Comparison of ENCODE assay signal across 16 cellular contexts in genomic region chr11:19722702-19723101, GRCh38. TPM values are rescaled to one million over a fixed set of nuclear protein-coding genes. Genes with fewer than 3 reads are reported as not detected.
DNase-seq lines count a peak whose midpoint lies in the region; ATAC-seq and TF ChIP-seq lines count a peak whose summit lies in the region.
"Had no signal": no experiment of that assay in that cellular context is flagged by ENCODE, and none has a peak within 500 bp of the region (broad histone marks: within the 10 kb centered on the region; RNA-seq: fewer than 3 reads in every experiment).

No MANE protein-coding gene starts in this region.

- TF ChIP-seq CTCF in glutamatergic neuron (IDR thresholded peaks at IDR 0.05; ENCODE audit: partially characterized antibody, unreplicated experiment): no peak
- no peak for TF ChIP-seq CTCF in tibial artery (IDR thresholded peaks at IDR 0.05)
- TF ChIP-seq CTCF in MM.1S (IDR thresholded peaks at IDR 0.05; ENCODE audit: low read length): no peak

- no peak overlapping the region for H2AFZ ChIP-seq in MM.1S (ENCODE audit: low read length)

- POLR2A ChIA-PET in T-cell (lab: Charles Lee): interaction anchor here in 1 of 2 donors (1.0 kb wide), 1 partner anchor 11 kb away, joined by 3 read pairs; the partner anchor contains the start of gene NAV2

- H3K27ac Mint-ChIP-seq in activated T-cell treated with anti-CD3 and anti-CD28 coated beads, Interleukin-2, amount 50 U/mL, for 72 hours: peak overlapping the region; percentile 24
- H3K27ac Mint-ChIP-seq in T-cell: peak overlapping the region; percentile 93 to 94
- H3K27ac Mint-ChIP-seq in glutamatergic neuron (ENCODE audit: unreplicated experiment): peak overlapping the region; percentile 18
- H3K27ac Mint-ChIP-seq: progenitor cell of endocrine pancreas had no signal

- H3K4me1 ChIP-seq in tibial artery (peaks cover 16 to 100% (median 77%) of the 10 kb centered on the region in 4 donors), MM.1S (ENCODE audit: low read length) (peaks cover 9% of the 10 kb centered on the region)

- H3K9ac ChIP-seq in MM.1S (ENCODE audit: low read length): no peak overlapping the region

- H3K4me3 Mint-ChIP-seq in activated T-cell treated with anti-CD3 and anti-CD28 coated beads, Interleukin-2, amount 50 U/mL, for 72 hours: no peak overlapping the region
- no peak overlapping the region for H3K4me3 Mint-ChIP-seq in activated T-cell treated with anti-CD3 and anti-CD28 coated beads, Interleukin-2, amount 50 U/mL, for 4 hours
- H3K4me3 Mint-ChIP-seq in T-cell (no peak overlapping the region), glutamatergic neuron (ENCODE audit: unreplicated experiment) (no peak overlapping the region)
- H3K4me3 Mint-ChIP-seq: activated naive CD4-positive, alpha-beta T cell treated with anti-CD3 and anti-CD28 coated beads for 36 hours; CD14-positive monocyte; T-helper 1 cell treated with Interleukin-12 subunit alpha and Interleukin-12 subunit beta and Interleukin-4 antibody, amounts not matched to agents 30 μg/mL and 1 μg/mL, for 36 hours had no signal

- intact Hi-C loops in tibial artery (cut with DNase I; ENCODE audit: low total_unique reads): no loop called here

- H3K9me3 ChIP-seq in tibial artery (no peaks in the 10 kb centered on the region), MM.1S (replicated peaks; ENCODE audit: insufficient read depth, low read length) (no peaks in the 10 kb centered on the region)

- no peaks in the 10 kb centered on the region for H3K27me3 ChIP-seq in tibial artery
- no peaks in the 10 kb centered on the region for H3K27me3 ChIP-seq in MM.1S (replicated peaks; ENCODE audit: insufficient read depth, low read length)

- ATAC-seq in activated T-cell treated with anti-CD3 and anti-CD28 coated beads, Interleukin-2, amount 50 U/mL, for 72 hours (replicated peaks in 1 of 2): no peak
- ATAC-seq in activated T-cell treated with anti-CD3 and anti-CD28 coated beads, Interleukin-2, amount 50 U/mL, for 4 hours: no peak
- ATAC-seq in T-cell (replicated peaks in 1 of 4): no peak

- peaks cover 5% of the 10 kb centered on the region for H3K27me3 Mint-ChIP-seq in activated T-cell treated with anti-CD3 and anti-CD28 coated beads, Interleukin-2, amount 50 U/mL, for 72 hours (ENCODE audit: low read depth)
- peaks cover 2% of the 10 kb centered on the region for H3K27me3 Mint-ChIP-seq in activated T-cell treated with anti-CD3 and anti-CD28 coated beads, Interleukin-2, amount 50 U/mL, for 4 hours (ENCODE audit: low read depth)
- peaks cover 0 to 5% of the 10 kb centered on the region in 2 donors for H3K27me3 Mint-ChIP-seq in T-cell
- H3K27me3 Mint-ChIP-seq in glutamatergic neuron (ENCODE audit: unreplicated experiment): peaks cover 9% of the 10 kb centered on the region

- H3K4me3 ChIP-seq in tibial artery: no peak overlapping the region
- no peak overlapping the region for H3K4me3 ChIP-seq in MM.1S (ENCODE audit: low read length)

- H3K36me3 ChIP-seq in tibial artery (no peaks in the 10 kb centered on the region), MM.1S (replicated peaks; ENCODE audit: insufficient read depth, low read length) (no peaks in the 10 kb centered on the region)

- peak overlapping the region; percentile 75 to 98 for H3K27ac ChIP-seq in tibial artery
- H3K27ac ChIP-seq in MM.1S (ENCODE audit: low read length): no peak overlapping the region

- DNase-seq in activated T-cell treated with anti-CD3 and anti-CD28 coated beads, Interleukin-2, amount 50 U/mL, for 72 hours: no peak
- no peak for DNase-seq in activated T-cell treated with anti-CD3 and anti-CD28 coated beads, Interleukin-2, amount 50 U/mL, for 4 hours
- DNase-seq in T-cell: no peak
- no peak for DNase-seq in glutamatergic neuron
- no peak for DNase-seq in tibial artery
- no peak for DNase-seq in T-helper 1 cell
- no peak for DNase-seq in DMS 273 (lab: John Stamatoyannopoulos, UW; ENCODE audit: unreplicated experiment)
- no peak for DNase-seq in MM.1S
- DNase-seq: activated CD4-positive, CD25-positive, alpha-beta regulatory T cell; activated naive CD4-positive, alpha-beta T cell treated with anti-CD3 and anti-CD28 coated beads for 36 hours; EL; natural killer cell; NCI-H1930 had no signal

- no peaks in the 10 kb centered on the region for H3K36me3 Mint-ChIP-seq in activated T-cell treated with anti-CD3 and anti-CD28 coated beads, Interleukin-2, amount 50 U/mL, for 72 hours (ENCODE audit: insufficient read depth in 2 of 2)
- H3K36me3 Mint-ChIP-seq in activated T-cell treated with anti-CD3 and anti-CD28 coated beads, Interleukin-2, amount 50 U/mL, for 4 hours (ENCODE audit: insufficient read depth): no peaks in the 10 kb centered on the region
- H3K36me3 Mint-ChIP-seq in T-cell (no peaks in the 10 kb centered on the region), glutamatergic neuron (ENCODE audit: unreplicated experiment) (peaks cover 4% of the 10 kb centered on the region)
- H3K36me3 Mint-ChIP-seq: CD14-positive monocyte, natural killer cell had no signal

- H3F3A ChIP-seq in MM.1S (ENCODE audit: insufficient read depth, low read length): no peaks in the 10 kb centered on the region

- H3K79me2 ChIP-seq in MM.1S (ENCODE audit: low read length): no peaks in the 10 kb centered on the region; the same call in 1 of the 2 replicates

- H4K20me1 ChIP-seq in MM.1S (ENCODE audit: insufficient read depth, low read length): no peaks in the 10 kb centered on the region

- H3K4me1 Mint-ChIP-seq in activated T-cell treated with anti-CD3 and anti-CD28 coated beads, Interleukin-2, amount 50 U/mL, for 72 hours (ENCODE audit: low read depth): peaks cover 21% of the 10 kb centered on the region
- H3K4me1 Mint-ChIP-seq in activated T-cell treated with anti-CD3 and anti-CD28 coated beads, Interleukin-2, amount 50 U/mL, for 4 hours (ENCODE audit: low read depth): peaks cover 32% of the 10 kb centered on the region
- H3K4me1 Mint-ChIP-seq in T-cell (peaks cover 19 to 39% (median 36%) of the 10 kb centered on the region in 3 donors), glutamatergic neuron (ENCODE audit: low read depth, unreplicated experiment) (peaks cover 14% of the 10 kb centered on the region)

- H3K9me2 ChIP-seq in MM.1S (replicated peaks; ENCODE audit: insufficient read depth, low read length): no peaks in the 10 kb centered on the region

- H3K9me3 Mint-ChIP-seq in activated T-cell treated with anti-CD3 and anti-CD28 coated beads, Interleukin-2, amount 50 U/mL, for 72 hours: no peaks in the 10 kb centered on the region
- H3K9me3 Mint-ChIP-seq in activated T-cell treated with anti-CD3 and anti-CD28 coated beads, Interleukin-2, amount 50 U/mL, for 4 hours: no peaks in the 10 kb centered on the region
- H3K9me3 Mint-ChIP-seq in T-cell: no peaks in the 10 kb centered on the region
- H3K9me3 Mint-ChIP-seq in glutamatergic neuron (ENCODE audit: unreplicated experiment): peaks cover 5% of the 10 kb centered on the region
- H3K9me3 Mint-ChIP-seq: activated naive CD4-positive, alpha-beta T cell treated with anti-CD3 and anti-CD28 coated beads for 36 hours; natural killer cell; T-helper 1 cell treated with Interleukin-12 subunit alpha and Interleukin-12 subunit beta and Interleukin-4 antibody, amounts not matched to agents 30 μg/mL and 1 μg/mL, for 36 hours had no signal

- CTCF ChIA-PET in T-cell (lab: Charles Lee): interaction anchor here in 1 of 2 donors (2.1 kb wide), 1 partner anchor 20 kb away, joined by 8 read pairs; no protein-coding TSS in a partner anchor

- H3K4me2 ChIP-seq in MM.1S (ENCODE audit: low read depth, low read length): no peak overlapping the region

RNA-seq across cellular contexts. Expression of gene NAV2, which starts 10.1 kb away (rescaled TPM):
- 1 to 10 TPM; 1.8 to 2.0 TPM for total RNA-seq in activated T-cell treated with anti-CD3 and anti-CD28 coated beads, Interleukin-2, amount 50 U/mL, for 72 hours
- total RNA-seq in activated T-cell treated with anti-CD3 and anti-CD28 coated beads, Interleukin-2, amount 50 U/mL, for 4 hours: under 1 TPM; 0.08 to 0.60 (median 0.35) TPM
- total RNA-seq in T-cell: 1 to 10 TPM in 4 of 5 donors, under 1 TPM in 1; 0.55 to 3.0 (median 1.8) TPM
- total RNA-seq in glutamatergic neuron (ENCODE audit: unreplicated experiment): 117 TPM

Comparison
In these comparisons a context has a peak if more than half of its experiments do, and no peak if none do; other contexts are left out.
1. H3K27ac Mint-ChIP-seq: peak in every context shown above with its lines; median percentile 94 in T-cell; 24 in activated T-cell treated with anti-CD3 and anti-CD28 coated beads, Interleukin-2, amount 50 U/mL, for 72 hours; 18 in glutamatergic neuron.
2. RNA of gene NAV2, which starts 10.1 kb away (total RNA-seq): 117 TPM in glutamatergic neuron (single experiment); 1.8 to 2.0 TPM in activated T-cell treated with anti-CD3 and anti-CD28 coated beads, Interleukin-2, amount 50 U/mL, for 72 hours, 0.55 to 3.0 TPM in T-cell and 0.08 to 0.60 TPM in activated T-cell treated with anti-CD3 and anti-CD28 coated beads, Interleukin-2, amount 50 U/mL, for 4 hours; every median in the first group is over 10 times any median in the second.